Comparison of ENCODE assay signal across 29 cellular contexts in the genomic region with DNA sequence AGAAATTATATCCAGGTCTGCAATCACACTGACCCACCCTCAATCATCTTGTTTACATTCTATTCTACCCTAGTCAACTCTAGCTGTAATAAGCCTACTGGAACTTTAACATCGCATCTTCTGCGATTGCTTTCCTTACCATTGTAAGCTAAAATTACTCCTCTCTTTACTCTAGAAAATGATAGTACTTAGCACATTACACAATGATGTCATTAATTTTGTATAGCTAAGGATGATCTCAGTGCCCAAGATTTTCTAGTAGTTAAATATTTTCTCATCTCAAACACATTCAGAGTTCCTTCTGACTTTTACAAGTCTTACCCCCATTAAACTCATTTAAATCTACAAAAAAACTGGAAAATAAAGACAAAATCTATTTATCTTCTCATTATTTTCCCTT. TPM values are rescaled to one million over a fixed set of nuclear protein-coding genes. Genes with fewer than 3 reads are reported as not detected.
DNase-seq lines count a peak whose midpoint lies in the region; ATAC-seq, FAIRE-seq and TF ChIP-seq lines count a peak whose summit lies in the region.
"Had no signal": no experiment of that assay in that cellular context is flagged by ENCODE, and none has a peak within 500 bp of the region (broad histone marks: within the 10 kb centered on the region; RNA-seq: fewer than 3 reads in every experiment).

No MANE protein-coding gene starts in this region.

- no peaks in the 10 kb centered on the region for H3K36me3 ChIP-seq in kidney (ENCODE audit: control insufficient read depth in 1 of 2, insufficient read depth in 2 of 2, low read length in 2 of 2)
- H3K36me3 ChIP-seq: Peyer's patch, spleen, WERI-Rb-1 had no signal

- H3K4me2 ChIP-seq in A549 = peak overlapping the region; percentile 42
- H3K4me2 ChIP-seq: GM23338 had no signal

- ATAC-seq in A549 = no peak
- no peak for ATAC-seq in GM21529 (IDR thresholded peaks at IDR 0.05; ENCODE audit: unreplicated experiment)
- ATAC-seq: activated T-helper 17 cell treated with anti-CD3 and anti-CD28 coated beads, Interleukin-2, amount 50 U/mL, for 72 hours; stimulated activated naive CD8-positive, alpha-beta T cell treated with anti-CD3 and anti-CD28 coated beads, Interleukin-15, Interleukin-2, amounts not matched to agents 100 U/mL and 50 U/mL, for 24 hours had no signal

- CTCF ChIA-PET in A549 (lab: Yijun Ruan, JAX) = no interaction called here

- no peaks in the 10 kb centered on the region for H3K9me3 ChIP-seq in A549
- H3K9me3 ChIP-seq in kidney (ENCODE audit: control insufficient read depth in 1 of 2, low read length in 2 of 2) = no peaks in the 10 kb centered on the region
- H3K9me3 ChIP-seq: Peyer's patch, spleen had no signal

- TF ChIP-seq CTCF in A549 (IDR thresholded peaks at IDR 0.05) = no peak
- TF ChIP-seq CTCF in kidney (IDR thresholded peaks at IDR 0.05; ENCODE audit: borderline replicate concordance, extremely low read depth, insufficient read depth) = no peak

- 58% methylated on average over 2 of the region's 2 CpGs for WGBS in A549 (ENCODE audit: missing lambda C conversion rate)

- DNase-seq in A549 (ENCODE audit: low read depth in 1 of 2, low spot score in 1 of 2) = no peak
- DNase-seq in GM03348 (ENCODE audit: low spot score) = peak; percentile 3
- peak; percentile 50 for DNase-seq in RCC 7860 (ENCODE audit: low spot score)
- DNase-seq in kidney = no peak
- no peak for DNase-seq in activated CD4-positive, alpha-beta T cell treated with anti-CD3 and anti-CD28 coated beads for 4 hours
- DNase-seq in AML-193 (lab: John Stamatoyannopoulos, UW) = no peak
- no peak for DNase-seq in SIG-M5 (lab: John Stamatoyannopoulos, UW)
- DNase-seq: activated CD4-positive, alpha-beta T cell treated with anti-CD3 and anti-CD28 coated beads for 48 hours; activated naive CD4-positive, alpha-beta T cell treated with anti-CD3 and anti-CD28 coated beads, Interleukin-2, amount 10 ng/mL, durations not matched to agents 7 days and 5 days; amygdala; CD8-positive, alpha-beta memory T cell; DMS153; glutamatergic neuron; HFFc6; NCI-H1048; NCI-H187; NCI-H226; Peyer's patch; SHP77 treated with DMSO at 0.1 percent for 48 hours; spleen; stimulated activated CD4-positive, alpha-beta T cell treated with anti-CD3 and anti-CD28 coated beads, Interleukin-2, amount 100 ng/mL, for 24 hours; stimulated activated naive CD8-positive, alpha-beta T cell treated with anti-CD3 and anti-CD28 coated beads, Interleukin-15, Interleukin-2, amounts not matched to agents 100 U/mL and 50 U/mL, for 24 hours; WERI-Rb-1 had no signal

- TF ChIP-seq RAD21 in A549 (conservative IDR thresholded peaks at IDR 0.05 in 1 of 2, IDR thresholded peaks at IDR 0.05 in 1 of 2) = no peak

- POLR2A ChIA-PET in A549 (lab: Yijun Ruan, JAX) = no interaction called here

- H3K9ac ChIP-seq in kidney (ENCODE audit: low read length in 2 of 2) = no peak overlapping the region
- H3K9ac ChIP-seq: parathyroid adenoma had no signal

- H3K4me1 ChIP-seq in A549 (peaks cover 14% of the 10 kb centered on the region; the same call in 2 of the 3 replicates), kidney (ENCODE audit: control insufficient read depth in 1 of 2, insufficient read depth in 1 of 2, low read depth in 1 of 2, low read length in 2 of 2) (no peaks in the 10 kb centered on the region)
- H3K4me1 ChIP-seq: parathyroid adenoma, Peyer's patch, spleen had no signal

- H3K27ac ChIP-seq in A549 (no peak overlapping the region), kidney (ENCODE audit: low read depth in 2 of 2, low read length in 2 of 2) (peak overlapping the region in 1 of 2 donors; percentile 23)
- H3K27ac ChIP-seq: parathyroid adenoma, Peyer's patch, spleen, WERI-Rb-1 had no signal

- H3K4me3 ChIP-seq in A549 = no peak overlapping the region
- no peak overlapping the region for H3K4me3 ChIP-seq in kidney (ENCODE audit: low read length in 2 of 2)
- H3K4me3 ChIP-seq: GM23338, Peyer's patch, spleen had no signal

- TF ChIP-seq POLR2A in A549 (IDR thresholded peaks at IDR 0.05; ENCODE audit: low read length) = no peak

- intact Hi-C loops in kidney (cut with DNase I) = no loop called here

- FAIRE-seq in A549 (lab: Jason Lieb, UNC) = peak; percentile 32
- FAIRE-seq in RCC 7860 (lab: Jason Lieb, UNC) = peak; percentile 87
- FAIRE-seq in kidney (lab: Jason Lieb, UNC) = peak; percentile 21
- FAIRE-seq: G401.6, islet of Langerhans had no signal

- no peak for TF ChIP-seq EP300 in A549 (IDR thresholded peaks at IDR 0.05)

TF ChIP-seq in A549, 52 proteins besides CTCF, POLR2A, EP300 and RAD21:
- TF ChIP-seq, protein P1, sequence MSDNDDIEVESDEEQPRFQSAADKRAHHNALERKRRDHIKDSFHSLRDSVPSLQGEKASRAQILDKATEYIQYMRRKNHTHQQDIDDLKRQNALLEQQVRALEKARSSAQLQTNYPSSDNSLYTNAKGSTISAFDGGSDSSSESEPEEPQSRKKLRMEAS (IDR thresholded peaks at IDR 0.05) = no peak
- TF ChIP-seq POLR2AphosphoS2 (conservative IDR thresholded peaks at IDR 0.05; ENCODE audit: low read length) (no peak), KDM1A (IDR thresholded peaks at IDR 0.05; ENCODE audit: low read depth) (no peak), ZNF302 (CRISPR knock-in tag; IDR thresholded peaks at IDR 0.05) (no peak), FOSL2 (IDR thresholded peaks at IDR 0.05) (no peak), FOSL2 (CRISPR knock-in tag; IDR thresholded peaks at IDR 0.05) (no peak), MAFK (IDR thresholded peaks at IDR 0.05; ENCODE audit: partially characterized antibody) (no peak), FOSB (CRISPR knock-in tag; IDR thresholded peaks at IDR 0.05) (no peak), ZC3H11A (IDR thresholded peaks at IDR 0.05) (no peak), HEYL (CRISPR knock-in tag; IDR thresholded peaks at IDR 0.05) (no peak)
- TF ChIP-seq, protein P2, sequence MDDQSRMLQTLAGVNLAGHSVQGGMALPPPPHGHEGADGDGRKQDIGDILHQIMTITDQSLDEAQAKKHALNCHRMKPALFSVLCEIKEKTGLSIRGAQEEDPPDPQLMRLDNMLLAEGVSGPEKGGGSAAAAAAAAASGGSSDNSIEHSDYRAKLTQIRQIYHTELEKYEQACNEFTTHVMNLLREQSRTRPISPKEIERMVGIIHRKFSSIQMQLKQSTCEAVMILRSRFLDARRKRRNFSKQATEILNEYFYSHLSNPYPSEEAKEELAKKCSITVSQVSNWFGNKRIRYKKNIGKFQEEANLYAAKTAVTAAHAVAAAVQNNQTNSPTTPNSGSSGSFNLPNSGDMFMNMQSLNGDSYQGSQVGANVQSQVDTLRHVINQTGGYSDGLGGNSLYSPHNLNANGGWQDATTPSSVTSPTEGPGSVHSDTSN (IDR thresholded peaks at IDR 0.05) = no peak
- TF ChIP-seq, protein P3, sequence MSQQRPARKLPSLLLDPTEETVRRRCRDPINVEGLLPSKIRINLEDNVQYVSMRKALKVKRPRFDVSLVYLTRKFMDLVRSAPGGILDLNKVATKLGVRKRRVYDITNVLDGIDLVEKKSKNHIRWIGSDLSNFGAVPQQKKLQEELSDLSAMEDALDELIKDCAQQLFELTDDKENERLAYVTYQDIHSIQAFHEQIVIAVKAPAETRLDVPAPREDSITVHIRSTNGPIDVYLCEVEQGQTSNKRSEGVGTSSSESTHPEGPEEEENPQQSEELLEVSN (IDR thresholded peaks at IDR 0.05; ENCODE audit: borderline replicate concordance, low read depth) = no peak
- TF ChIP-seq, protein P4, sequence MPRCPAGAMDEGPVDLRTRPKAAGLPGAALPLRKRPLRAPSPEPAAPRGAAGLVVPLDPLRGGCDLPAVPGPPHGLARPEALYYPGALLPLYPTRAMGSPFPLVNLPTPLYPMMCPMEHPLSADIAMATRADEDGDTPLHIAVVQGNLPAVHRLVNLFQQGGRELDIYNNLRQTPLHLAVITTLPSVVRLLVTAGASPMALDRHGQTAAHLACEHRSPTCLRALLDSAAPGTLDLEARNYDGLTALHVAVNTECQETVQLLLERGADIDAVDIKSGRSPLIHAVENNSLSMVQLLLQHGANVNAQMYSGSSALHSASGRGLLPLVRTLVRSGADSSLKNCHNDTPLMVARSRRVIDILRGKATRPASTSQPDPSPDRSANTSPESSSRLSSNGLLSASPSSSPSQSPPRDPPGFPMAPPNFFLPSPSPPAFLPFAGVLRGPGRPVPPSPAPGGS (IDR thresholded peaks at IDR 0.05) = no peak

RNA-seq across cellular contexts. Expression of a gene that starts 39.6 kb away (rescaled TPM):
- 118 and 123 TPM in 2 replicates for polyA plus RNA-seq in A549 (2011; rRNA removed)
- 32.8 and 37.0 TPM in 2 replicates for polyA plus RNA-seq in A549 (2012; cell fraction: cytosol; rRNA removed)
- 43.0 and 48.9 TPM in 2 replicates for polyA plus RNA-seq in A549 (2012; cell fraction: nucleus; rRNA removed)
- polyA plus RNA-seq in A549 (2017; fragmentation: RNase III; extraction: RNeasy Plus Mini Kit Qiagen cat#74134 plus additional on column Dnase treatment) = 50.0 to 50.9 TPM (median 50.3 TPM) in 3 replicates
- 25.9 and 31.4 TPM in 2 replicates for polyA minus RNA-seq in A549 (2011; rRNA and poly(A)+ RNA removed)
- 187 TPM for total RNA-seq in kidney
- polyA plus RNA-seq in kidney (ENCODE audit: insufficient read depth, low read depth, low replicate concordance) = 191 TPM

Comparison
In these comparisons a context has a peak if more than half of its experiments do, and no peak if none do; other contexts are left out.
1. DNase-seq: peak in GM03348 (single experiment) and RCC 7860 (single experiment); none in A549 (0 of 2), kidney (single experiment), activated CD4-positive, alpha-beta T cell treated with anti-CD3 and anti-CD28 coated beads for 4 hours (0 of 2), AML-193 (0 of 2) and SIG-M5 (single experiment).